8 cellular contexts compared by ENCODE assay signal in the genomic region with DNA sequence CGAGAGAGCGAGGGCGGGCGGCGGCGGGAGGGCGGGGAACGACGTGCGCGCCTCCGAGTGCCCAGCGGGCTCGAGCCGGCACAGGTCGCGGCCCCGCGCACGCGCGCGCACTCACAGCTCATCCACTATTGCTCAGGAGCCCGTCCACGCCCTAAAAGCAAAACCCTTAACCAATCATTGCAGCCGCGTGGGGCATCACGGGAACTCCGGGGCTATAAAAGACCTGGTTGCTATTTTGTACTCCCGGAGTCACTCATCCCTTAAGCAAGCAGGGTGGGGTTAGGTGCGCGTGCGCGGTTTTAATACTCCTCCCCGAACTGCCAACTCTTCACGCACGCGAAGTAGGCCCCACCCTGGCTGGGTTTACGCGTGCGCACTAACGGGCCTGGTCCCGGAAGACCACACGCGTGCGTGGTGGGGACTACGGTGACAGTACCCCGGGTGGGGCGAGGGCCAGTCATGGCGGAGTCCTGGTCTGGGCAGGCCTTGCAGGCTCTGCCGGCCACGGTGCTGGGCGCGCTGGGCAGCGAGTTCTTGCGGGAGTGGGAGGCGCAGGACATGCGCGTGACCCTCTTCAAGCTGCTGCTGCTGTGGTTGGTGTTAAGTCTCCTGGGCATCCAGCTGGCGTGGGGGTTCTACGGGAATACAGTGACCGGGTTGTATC. TPM values are rescaled to one million over a fixed set of nuclear protein-coding genes. Genes with fewer than 3 reads are reported as not detected.
A peak's percentile ranks its signal among the peaks of the same experiment; 100 is the strongest.
DNase-seq lines count a peak whose midpoint lies in the region; ATAC-seq and TF ChIP-seq lines count a peak whose summit lies in the region.

A gene (minus strand): TSS at position 9 of the 664 bp plus-strand sequence. CDS start 36,387 bp downstream, outside the sequence.
A gene with protein sequence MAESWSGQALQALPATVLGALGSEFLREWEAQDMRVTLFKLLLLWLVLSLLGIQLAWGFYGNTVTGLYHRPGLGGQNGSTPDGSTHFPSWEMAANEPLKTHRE (plus strand): TSS at position 456 of the 664 bp plus-strand sequence. CDS start 4 bp downstream, at position 460.

- POLR2A ChIA-PET in CD8-positive, alpha-beta T cell (lab: Charles Lee): interaction anchor here (0.6 to 3.2 kb wide), 15 partner anchors 9 to 1912 kb away, joined by 3 to 43 read pairs (median 4); a partner anchor contains a TSS

- H3K4me3 ChIP-seq in CD8-positive, alpha-beta T cell (ENCODE audit: low read depth, low read length): peak within 1 kb of the TSS; percentile 91
- H3K4me3 ChIP-seq in lower lobe of right lung: peak within 1 kb of the TSS; percentile 74

- H3K4me1 Mint-ChIP-seq in CD8-positive, alpha-beta T cell (ENCODE audit: low read depth): peaks cover 70% of the 10 kb centered on the region

- no peaks in the 10 kb centered on the region for H3K27me3 Mint-ChIP-seq in CD8-positive, alpha-beta T cell (ENCODE audit: low read depth)

- H3K9me3 Mint-ChIP-seq in CD8-positive, alpha-beta T cell: no peaks in the 10 kb centered on the region

- H3K27ac Mint-ChIP-seq in CD8-positive, alpha-beta T cell: peak within 1 kb of the TSS; percentile 98

- H3K27me3 ChIP-seq in CD8-positive, alpha-beta T cell (ENCODE audit: insufficient read depth, low read length): no peaks in the 10 kb centered on the region
- no peaks in the 10 kb centered on the region for H3K27me3 ChIP-seq in lower lobe of right lung (ENCODE audit: low read depth)

- peak; percentile 97 to 100 (median 99) for DNase-seq in CD8-positive, alpha-beta T cell
- peak; percentile 100 for DNase-seq in HS-27A (ENCODE audit: low read depth)
- DNase-seq in NK-92 (lab: John Stamatoyannopoulos, UW; ENCODE audit: unreplicated experiment): peak; percentile 100
- peak; percentile 98 to 99 for DNase-seq in activated CD8-positive, alpha-beta memory T cell treated with anti-CD3 and anti-CD28 coated beads for 1 hour (ENCODE audit: extremely low read depth in 1 of 2, low read depth in 1 of 2)
- peak; percentile 99 for DNase-seq in effector CD4-positive, alpha-beta T cell
- DNase-seq in lower lobe of right lung: peak; percentile 99
- peak; percentile 97 to 98 (median 98) for DNase-seq in stimulated activated CD4-positive, alpha-beta T cell treated with anti-CD3 and anti-CD28 coated beads, TNF-alpha, amount 100 ng/mL, for 24 hours (ENCODE audit: low read depth in 3 of 3)

- peaks cover 24% of the 10 kb centered on the region for H3K36me3 Mint-ChIP-seq in CD8-positive, alpha-beta T cell

- no peak for TF ChIP-seq CTCF in CD8-positive, alpha-beta T cell (IDR thresholded peaks at IDR 0.05)
- no peak for TF ChIP-seq CTCF in lower lobe of right lung (IDR thresholded peaks at IDR 0.05)

- peak; percentile 85 for ATAC-seq in CD8-positive, alpha-beta T cell
- ATAC-seq in GM19467 (IDR thresholded peaks at IDR 0.05; ENCODE audit: unreplicated experiment) (peak; percentile 73), lower lobe of right lung (peak; percentile 95 to 96)

- H3K4me3 Mint-ChIP-seq in CD8-positive, alpha-beta T cell: peak within 1 kb of the TSS; percentile 94

- H3K27ac ChIP-seq in CD8-positive, alpha-beta T cell (ENCODE audit: low read depth, low read length): peak within 1 kb of the TSS; percentile 89
- H3K27ac ChIP-seq in lower lobe of right lung: peak within 1 kb of the TSS; percentile 99

- H3K4me1 ChIP-seq in CD8-positive, alpha-beta T cell (ENCODE audit: insufficient read depth, low read length): peaks cover 70% of the 10 kb centered on the region
- H3K4me1 ChIP-seq in lower lobe of right lung: peaks cover 71% of the 10 kb centered on the region

- no peaks in the 10 kb centered on the region for H3K36me3 ChIP-seq in CD8-positive, alpha-beta T cell (ENCODE audit: insufficient read depth, low read length)
- H3K36me3 ChIP-seq in lower lobe of right lung: peaks cover 27% of the 10 kb centered on the region

- CTCF ChIA-PET in CD8-positive, alpha-beta T cell (lab: Charles Lee): interaction anchor here (0.7 to 5.2 kb wide), 5 partner anchors 17 to 72 kb away, joined by 3 to 47 read pairs (median 6); a partner anchor contains a TSS

- intact Hi-C loops in CD8-positive, alpha-beta T cell (cut with DNase I, micrococcal nuclease): loop anchor here (1.0 to 10.0 kb wide), 11 partner anchors 17 to 883 kb away; a partner anchor contains a TSS
- intact Hi-C loops in lower lobe of right lung (cut with DNase I): no loop called here

- no peaks in the 10 kb centered on the region for H3K9me3 ChIP-seq in CD8-positive, alpha-beta T cell (ENCODE audit: low read length)
- no peaks in the 10 kb centered on the region for H3K9me3 ChIP-seq in lower lobe of right lung

RNA-seq across cellular contexts. Expression of the first gene that starts in this region (rescaled TPM):
- total RNA-seq in CD8-positive, alpha-beta T cell: 100 to 1,000 TPM; 271 to 294 TPM
- 601 TPM for total RNA-seq in lower lobe of right lung

RNA-seq across cellular contexts. Expression of the second gene that starts in this region (rescaled TPM):
- total RNA-seq in CD8-positive, alpha-beta T cell: 10 to 100 TPM; 19.8 to 21.1 TPM
- 38.8 TPM for total RNA-seq in lower lobe of right lung

Comparison
In these comparisons a context has a peak if more than half of its experiments do, and no peak if none do; other contexts are left out.
1. Peak in every context shown above with its lines: DNase-seq, ATAC-seq, H3K4me3 ChIP-seq and H3K27ac ChIP-seq.